18 cellular contexts compared by ENCODE assay signal in the genomic region with DNA sequence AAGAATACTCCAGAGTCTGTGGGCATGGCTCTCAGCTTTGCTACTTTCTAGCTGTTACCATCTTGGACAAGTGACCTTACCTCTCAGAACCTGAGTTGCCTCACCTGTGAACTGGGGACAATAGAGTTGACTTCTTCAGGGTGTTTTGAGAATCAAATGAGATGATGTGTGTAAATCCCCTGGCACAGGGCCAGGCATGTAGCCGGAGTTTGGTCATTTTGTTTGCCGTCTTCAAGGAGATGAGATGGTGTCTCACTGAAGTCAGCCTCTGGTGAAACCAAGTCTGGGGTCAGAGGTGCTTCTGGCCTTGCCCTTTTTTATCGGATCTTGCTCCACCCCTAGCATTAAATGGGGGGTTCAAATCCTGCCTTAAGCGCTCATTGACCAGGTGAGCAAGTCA.
"Had no signal": no experiment of that assay in that cellular context is flagged by ENCODE, and none has a peak within 500 bp of the region (broad histone marks: within the 10 kb centered on the region; RNA-seq: fewer than 3 reads in every experiment).

No MANE protein-coding gene starts in this region.

- H3K9me3 ChIP-seq: gastrocnemius medialis, psoas muscle, testis, upper lobe of left lung had no signal

- FAIRE-seq: astrocyte had no signal

- H3K36me3 ChIP-seq: cardiac muscle cell, gastrocnemius medialis, heart right ventricle, upper lobe of left lung had no signal

- H3K27ac ChIP-seq: cardiac muscle cell, coronary artery, gastrocnemius medialis, heart right ventricle, psoas muscle, testis, upper lobe of left lung, VCaP had no signal

- H3K4me1 ChIP-seq: gastrocnemius medialis, psoas muscle had no signal

- ATAC-seq: gastrocnemius medialis; heart right ventricle; psoas muscle; sciatic nerve; stimulated activated naive CD8-positive, alpha-beta T cell treated with anti-CD3 and anti-CD28 coated beads, Interleukin-15, amount 100 ng/mL, for 72 hours had no signal

- H3K27me3 ChIP-seq: cardiac muscle cell, gastrocnemius medialis, heart right ventricle, testis, upper lobe of left lung had no signal

- H3K4me3 ChIP-seq: cardiac muscle cell, coronary artery, gastrocnemius medialis, heart right ventricle, lung, psoas muscle, testis, upper lobe of left lung had no signal

- DNase-seq: activated CD4-positive, alpha-beta memory T cell treated with anti-CD3 and anti-CD28 coated beads, Interleukin-2, amount 10 ng/mL, durations not matched to agents 7 days and 5 days; activated effector memory CD4-positive, alpha-beta T cell treated with Interleukin-2 at 50 U/mL for 16 hours; activated naive CD4-positive, alpha-beta T cell treated with anti-CD3 and anti-CD28 coated beads, Interleukin-2, amount 50 U/mL, for 16 hours; activated T-cell treated with anti-CD3 and anti-CD28 coated beads, Interleukin-2, amount 50 U/mL, for 24 hours; effector CD4-positive, alpha-beta T cell; gastrocnemius medialis; heart right ventricle; midbrain; psoas muscle; stimulated activated naive CD8-positive, alpha-beta T cell treated with anti-CD3 and anti-CD28 coated beads, Interleukin-15, amount 100 ng/mL, for 72 hours; testis; upper lobe of left lung had no signal
